ENCODE assay signal across 19 cellular contexts in genomic region chr14:70514168-70515069, GRCh38. TPM values are rescaled to one million over a fixed set of nuclear protein-coding genes. Genes with fewer than 3 reads are reported as not detected.
DNase-seq lines count a peak whose midpoint lies in the region; ATAC-seq lines count a peak whose summit lies in the region.
"Had no signal": no experiment of that assay in that cellular context is flagged by ENCODE, and none has a peak within 500 bp of the region (broad histone marks: within the 10 kb centered on the region; RNA-seq: fewer than 3 reads in every experiment).

No MANE protein-coding gene starts in this region.

- DNase-seq in activated CD4-positive, alpha-beta memory T cell treated with anti-CD3 and anti-CD28 coated beads, Interleukin-2, amount 10 ng/mL, durations not matched to agents 7 days and 5 days: peak; percentile 28
- no peak for DNase-seq in activated CD4-positive, alpha-beta memory T cell treated with anti-CD3 and anti-CD28 coated beads for 36 hours
- peak; percentile 4 for DNase-seq in SW480 (ENCODE audit: low spot score)
- peak; percentile 22 for DNase-seq in myocyte (ENCODE audit: low read depth)
- DNase-seq in cerebellar cortex (ENCODE audit: low spot score): no peak
- DNase-seq in NCI-H524 (lab: John Stamatoyannopoulos, UW): no peak
- DNase-seq: ACHN; adrenal gland; COR-L47; GF-D8; left cardiac atrium; sigmoid colon; stimulated activated CD4-positive, alpha-beta T cell treated with anti-CD3 and anti-CD28 coated beads, Interleukin-2, amount 100 ng/mL, for 48 hours; tibial artery had no signal

- no peaks in the 10 kb centered on the region for H3K27me3 Mint-ChIP-seq in activated CD4-positive, alpha-beta memory T cell treated with anti-CD3 and anti-CD28 coated beads, Interleukin-2, amount 10 ng/mL, durations not matched to agents 7 days and 5 days
- no peaks in the 10 kb centered on the region for H3K27me3 Mint-ChIP-seq in activated CD4-positive, alpha-beta memory T cell treated with anti-CD3 and anti-CD28 coated beads for 36 hours

- H3K4me3 Mint-ChIP-seq in activated CD4-positive, alpha-beta memory T cell treated with anti-CD3 and anti-CD28 coated beads, Interleukin-2, amount 10 ng/mL, durations not matched to agents 7 days and 5 days: peak overlapping the region; percentile 6
- H3K4me3 Mint-ChIP-seq in activated CD4-positive, alpha-beta memory T cell treated with anti-CD3 and anti-CD28 coated beads for 36 hours: no peak overlapping the region

- H3K36me3 Mint-ChIP-seq in activated CD4-positive, alpha-beta memory T cell treated with anti-CD3 and anti-CD28 coated beads, Interleukin-2, amount 10 ng/mL, durations not matched to agents 7 days and 5 days (ENCODE audit: low read depth): peaks cover 4% of the 10 kb centered on the region
- H3K36me3 Mint-ChIP-seq in activated CD4-positive, alpha-beta memory T cell treated with anti-CD3 and anti-CD28 coated beads for 36 hours: peaks cover 15% of the 10 kb centered on the region

- intact Hi-C loops in activated CD4-positive, alpha-beta memory T cell treated with anti-CD3 and anti-CD28 coated beads for 36 hours (cut with micrococcal nuclease): no loop called here

- POLR2A ChIA-PET in activated CD4-positive, alpha-beta memory T cell treated with anti-CD3 and anti-CD28 coated beads, Interleukin-2, amount 10 ng/mL, durations not matched to agents 7 days and 5 days (lab: Charles Lee): interaction anchor here (1.3 to 1.7 kb wide), 3 partner anchors 23 to 295 kb away, joined by 3 to 5 read pairs (median 4); partner anchors contain the start of genes MAP3K9 and TTC9
- POLR2A ChIA-PET in activated CD4-positive, alpha-beta memory T cell treated with anti-CD3 and anti-CD28 coated beads for 36 hours (lab: Charles Lee): no interaction called here

- H3K9me3 ChIP-seq in KOPT-K1 (ENCODE audit: insufficient read depth, low read length, poor library complexity, severe bottlenecking): peaks cover 5% of the 10 kb centered on the region
- H3K9me3 ChIP-seq: HAP-1, sigmoid colon, SJSA1 had no signal

- peak overlapping the region; percentile 76 for H3K27ac Mint-ChIP-seq in activated CD4-positive, alpha-beta memory T cell treated with anti-CD3 and anti-CD28 coated beads, Interleukin-2, amount 10 ng/mL, durations not matched to agents 7 days and 5 days
- no peak overlapping the region for H3K27ac Mint-ChIP-seq in activated CD4-positive, alpha-beta memory T cell treated with anti-CD3 and anti-CD28 coated beads for 36 hours

- no peak for ATAC-seq in HG02798 (IDR thresholded peaks at IDR 0.05; ENCODE audit: poor library complexity, unreplicated experiment)
- ATAC-seq: left cardiac atrium had no signal

- no peaks in the 10 kb centered on the region for H3K36me3 ChIP-seq in KOPT-K1 (ENCODE audit: insufficient read depth, low read length)
- H3K36me3 ChIP-seq: adrenal gland, HAP-1, sigmoid colon, SJSA1 had no signal

- H3K4me1 Mint-ChIP-seq in activated CD4-positive, alpha-beta memory T cell treated with anti-CD3 and anti-CD28 coated beads, Interleukin-2, amount 10 ng/mL, durations not matched to agents 7 days and 5 days: peaks cover 28% of the 10 kb centered on the region
- peaks cover 12% of the 10 kb centered on the region for H3K4me1 Mint-ChIP-seq in activated CD4-positive, alpha-beta memory T cell treated with anti-CD3 and anti-CD28 coated beads for 36 hours (ENCODE audit: low read depth)

- H3K9me3 Mint-ChIP-seq in activated CD4-positive, alpha-beta memory T cell treated with anti-CD3 and anti-CD28 coated beads, Interleukin-2, amount 10 ng/mL, durations not matched to agents 7 days and 5 days: peaks cover 6% of the 10 kb centered on the region
- peaks cover 8% of the 10 kb centered on the region for H3K9me3 Mint-ChIP-seq in activated CD4-positive, alpha-beta memory T cell treated with anti-CD3 and anti-CD28 coated beads for 36 hours

- H3K27ac ChIP-seq in KOPT-K1 (ENCODE audit: low read depth, low read length, poor library complexity, severe bottlenecking): peak overlapping the region; percentile 88
- H3K27ac ChIP-seq: adrenal gland, sigmoid colon, SJSA1, tibial artery, VCaP had no signal

- CTCF ChIA-PET in activated CD4-positive, alpha-beta memory T cell treated with anti-CD3 and anti-CD28 coated beads, Interleukin-2, amount 10 ng/mL, durations not matched to agents 7 days and 5 days (lab: Charles Lee): interaction anchor here (0.7 to 1.6 kb wide), 2 partner anchors 154 to 295 kb away, joined by 3 to 6 read pairs; partner anchors contain the start of genes COX16 and MAP3K9
- CTCF ChIA-PET in activated CD4-positive, alpha-beta memory T cell treated with anti-CD3 and anti-CD28 coated beads for 36 hours (lab: Charles Lee): no interaction called here

RNA-seq across cellular contexts. Expression of gene ADAM20, which starts 20.4 kb away (rescaled TPM):
- under 1 TPM; 0.13 to 0.28 TPM for total RNA-seq in activated CD4-positive, alpha-beta memory T cell treated with anti-CD3 and anti-CD28 coated beads, Interleukin-2, amount 10 ng/mL, durations not matched to agents 7 days and 5 days
- total RNA-seq in activated CD4-positive, alpha-beta memory T cell treated with anti-CD3 and anti-CD28 coated beads for 36 hours: under 1 TPM; 0.36 to 0.38 TPM
- total RNA-seq in myocyte: 0.64 and 0.88 TPM in 2 replicates
- 0.25 TPM for polyA plus RNA-seq in myocyte (2012)

Comparison
In these comparisons a context has a peak if more than half of its experiments do, and no peak if none do; other contexts are left out.
1. DNase-seq: peak in activated CD4-positive, alpha-beta memory T cell treated with anti-CD3 and anti-CD28 coated beads, Interleukin-2, amount 10 ng/mL, durations not matched to agents 7 days and 5 days (single experiment), SW480 (single experiment) and myocyte (single experiment); none in activated CD4-positive, alpha-beta memory T cell treated with anti-CD3 and anti-CD28 coated beads for 36 hours (single experiment), cerebellar cortex (single experiment) and NCI-H524 (0 of 2).